In genomic region chr17:32936894-32937500, GRCh38 we compare ENCODE assay signal across 8 cellular contexts. TPM values are rescaled to one million over a fixed set of nuclear protein-coding genes. Genes with fewer than 3 reads are reported as not detected.
DNase-seq lines count a peak whose midpoint lies in the region; ATAC-seq and TF ChIP-seq lines count a peak whose summit lies in the region.

No MANE protein-coding gene starts in this region.

- peak; percentile 31 for DNase-seq in NCI-H1092 treated with DMSO at 0.1 percent for 48 hours (lab: John Stamatoyannopoulos, UW)
- no peak for DNase-seq in NCI-H1092 (lab: John Stamatoyannopoulos, UW)
- peak; percentile 29 for DNase-seq in NCI-H1694 (lab: John Stamatoyannopoulos, UW)
- DNase-seq in activated CD4-positive, alpha-beta T cell treated with anti-CD3 and anti-CD28 coated beads, Interleukin-2, amount 50 U/mL, for 24 hours (ENCODE audit: low read depth in 1 of 2, low spot score in 1 of 2): peak; percentile 33 to 48
- DNase-seq in dorsolateral prefrontal cortex: peak; percentile 43 to 75 (median 58)
- DNase-seq in lower leg skin (ENCODE audit: low spot score in 2 of 2): peak; percentile 40 to 93
- DNase-seq in stimulated activated CD4-positive, alpha-beta T cell treated with anti-CD3 and anti-CD28 coated beads, TNF-alpha, amount 100 ng/mL, for 4 hours (ENCODE audit: low read depth in 3 of 3): peak; percentile 41 to 50 (median 46)

- TF ChIP-seq CTCF in dorsolateral prefrontal cortex (IDR thresholded peaks at IDR 0.05 in 54 of 56, conservative IDR thresholded peaks at IDR 0.05 in 2 of 56; ENCODE audit: low read depth in 1 of 56, partially characterized antibody in 56 of 56) (peak; percentile 67 to 91 (median 80)), lower leg skin (IDR thresholded peaks at IDR 0.05) (peak in 1 of 3 donors; percentile 73)

- peak overlapping the region; percentile 3 to 99 (median 86) for H3K27ac ChIP-seq in dorsolateral prefrontal cortex

- no peak for ATAC-seq in GM18868 (IDR thresholded peaks at IDR 0.05; ENCODE audit: unreplicated experiment)

- peaks cover 0 to 11% (median 0%) of the 10 kb centered on the region in 45 donors for H3K27me3 ChIP-seq in dorsolateral prefrontal cortex

- intact Hi-C loops in dorsolateral prefrontal cortex (cut with DNase I): loop anchor here (5.0 to 10.0 kb wide), 3 partner anchors 152 to 452 kb away; partner anchors contain the start of gene CDK5R1 (in 1 of the 2)
- intact Hi-C loops in lower leg skin (cut with DNase I; ENCODE audit: low total_unique reads): no loop called here

- TF ChIP-seq POLR2A in lower leg skin (IDR thresholded peaks at IDR 0.05): no peak

- peak overlapping the region in 5 of 59 donors; percentile 5 to 25 (median 21) for H3K4me3 ChIP-seq in dorsolateral prefrontal cortex
- no peak overlapping the region for H3K4me3 ChIP-seq in lower leg skin (ENCODE audit: low read depth, poor library complexity, severe bottlenecking)

- 15 to 45% methylated on average over 5 to 13 of the region's 14 CpGs for WGBS in lower leg skin, 2 donors

RNA-seq across cellular contexts. Expression of gene TMEM98, which starts 9.0 kb away (rescaled TPM):
- 100 to 1,000 TPM in 7 of 120 experiments, 10 to 100 TPM in 113; 13.7 to 214 (median 45.5) TPM for total RNA-seq in dorsolateral prefrontal cortex
- total RNA-seq in lower leg skin: 10 to 100 TPM; 13.3 to 42.7 (median 18.5) TPM

RNA-seq across cellular contexts. Expression of gene SPACA3, which starts 54.6 kb away (rescaled TPM):
- total RNA-seq in dorsolateral prefrontal cortex (not detected), lower leg skin (not detected)
